ENCODE assay signal across 25 cellular contexts in genomic region chr4:10671750-10672149, GRCh38. TPM values are rescaled to one million over a fixed set of nuclear protein-coding genes. Genes with fewer than 3 reads are reported as not detected.
DNase-seq lines count a peak whose midpoint lies in the region; ATAC-seq and TF ChIP-seq lines count a peak whose summit lies in the region.
"Had no signal": no experiment of that assay in that cellular context is flagged by ENCODE, and none has a peak within 500 bp of the region (broad histone marks: within the 10 kb centered on the region; RNA-seq: fewer than 3 reads in every experiment).

No MANE protein-coding gene starts in this region.

- peaks cover 4% of the 10 kb centered on the region for H3K36me3 Mint-ChIP-seq in activated CD4-positive, alpha-beta T cell treated with anti-CD3 and anti-CD28 coated beads, Interleukin-2, amount 10 ng/mL, durations not matched to agents 24 days and 14 days (ENCODE audit: low read depth)
- H3K36me3 Mint-ChIP-seq in GM23338 (ENCODE audit: low read depth) = no peaks in the 10 kb centered on the region
- H3K36me3 Mint-ChIP-seq in activated T-helper 2 cell treated with anti-CD3 and anti-CD28 coated beads, Interferon-gamma antibody, Interleukin-2, Interleukin-4, amounts not matched to agents 10 μg/mL and 5 μg/mL and 100 μg/mL, durations not matched to agents 14 hours and 24 hours and 36 hours (ENCODE audit: low read depth) = peaks cover 14% of the 10 kb centered on the region
- no peaks in the 10 kb centered on the region for H3K36me3 Mint-ChIP-seq in Calu3 (ENCODE audit: insufficient read depth, unreplicated experiment)
- H3K36me3 Mint-ChIP-seq: mesothelial cell of epicardium, neural progenitor cell had no signal

- TF ChIP-seq CTCF in GM23338 (conservative IDR thresholded peaks at IDR 0.05; ENCODE audit: low read depth in 2 of 2) (no peak), spleen (IDR thresholded peaks at IDR 0.05 in 8 of 11, conservative IDR thresholded peaks at IDR 0.05 in 3 of 11) (no peak), Calu3 (IDR thresholded peaks at IDR 0.05; ENCODE audit: unreplicated experiment) (no peak)

- no peak for ATAC-seq in GM23338
- no peak for ATAC-seq in GM21390 (IDR thresholded peaks at IDR 0.05; ENCODE audit: unreplicated experiment)
- ATAC-seq: heart left ventricle, left lobe of liver had no signal

- H2AFZ ChIP-seq in GM23338 = peak overlapping the region; percentile 38; the same call in 1 of the 2 replicates
- H2AFZ ChIP-seq: neural progenitor cell had no signal

- H3K9me2 ChIP-seq in GM23338 (ENCODE audit: insufficient read depth) = no peaks in the 10 kb centered on the region

- H3K27me3 ChIP-seq in GM23338 (ENCODE audit: insufficient read depth) (no peaks in the 10 kb centered on the region), spleen (replicated peaks in 1 of 7) (no peaks in the 10 kb centered on the region)
- H3K27me3 ChIP-seq: BE2C, heart left ventricle, neural progenitor cell, stomach, upper lobe of left lung had no signal

- peaks cover 0 to 6% (median 0%) of the 10 kb centered on the region in 8 donors for H3K9me3 ChIP-seq in spleen
- H3K9me3 ChIP-seq: BE2C, heart left ventricle, prostate gland, stomach, upper lobe of left lung had no signal

- peaks cover 34% of the 10 kb centered on the region for H3K4me1 Mint-ChIP-seq in activated CD4-positive, alpha-beta T cell treated with anti-CD3 and anti-CD28 coated beads, Interleukin-2, amount 10 ng/mL, durations not matched to agents 24 days and 14 days
- H3K4me1 Mint-ChIP-seq in GM23338 = no peaks in the 10 kb centered on the region
- H3K4me1 Mint-ChIP-seq in activated T-helper 2 cell treated with anti-CD3 and anti-CD28 coated beads, Interferon-gamma antibody, Interleukin-2, Interleukin-4, amounts not matched to agents 10 μg/mL and 5 μg/mL and 100 μg/mL, durations not matched to agents 14 hours and 24 hours and 36 hours (ENCODE audit: low read depth) = peaks cover 51% of the 10 kb centered on the region
- H3K4me1 Mint-ChIP-seq in Calu3 (ENCODE audit: low read depth, unreplicated experiment) = no peaks in the 10 kb centered on the region
- H3K4me1 Mint-ChIP-seq: neural progenitor cell had no signal

- H3K4me2 ChIP-seq in GM23338 = no peak overlapping the region
- H3K4me2 ChIP-seq: neural progenitor cell had no signal

- no TSS peak for BruUV-seq in Calu3 (replicated peaks; lab: Mats Ljungman, UMichigan)

- H3K4me3 ChIP-seq in GM23338 = no peak overlapping the region
- no peak overlapping the region for H3K4me3 ChIP-seq in spleen
- H3K4me3 ChIP-seq: heart left ventricle, neural progenitor cell, prostate gland, stomach, upper lobe of left lung had no signal

- TF ChIP-seq POLR2A in spleen (IDR thresholded peaks at IDR 0.05) = no peak

- H3K4me1 ChIP-seq in GM23338 (ENCODE audit: insufficient read depth) = no peaks in the 10 kb centered on the region
- H3K4me1 ChIP-seq in spleen = peaks cover 0 to 23% (median 0%) of the 10 kb centered on the region in 6 donors
- H3K4me1 ChIP-seq: BE2C, heart left ventricle, prostate gland, stomach, upper lobe of left lung had no signal

- H3K4me3 Mint-ChIP-seq in activated CD4-positive, alpha-beta T cell treated with anti-CD3 and anti-CD28 coated beads, Interleukin-2, amount 10 ng/mL, durations not matched to agents 24 days and 14 days = peak overlapping the region; percentile 43
- H3K4me3 Mint-ChIP-seq in GM23338 = no peak overlapping the region
- H3K4me3 Mint-ChIP-seq in activated T-helper 2 cell treated with anti-CD3 and anti-CD28 coated beads, Interferon-gamma antibody, Interleukin-2, Interleukin-4, amounts not matched to agents 10 μg/mL and 5 μg/mL and 100 μg/mL, durations not matched to agents 14 hours and 24 hours and 36 hours (ENCODE audit: low read depth) = peak overlapping the region; percentile 1
- H3K4me3 Mint-ChIP-seq in Calu3 (ENCODE audit: low read depth, unreplicated experiment) = no peak overlapping the region
- H3K4me3 Mint-ChIP-seq: mesothelial cell of epicardium, neural progenitor cell had no signal

- no peaks in the 10 kb centered on the region for H4K20me1 ChIP-seq in GM23338 (replicated peaks; ENCODE audit: insufficient read depth)

- H3K27ac ChIP-seq in GM23338 (ENCODE audit: low read depth) = no peak overlapping the region
- H3K27ac ChIP-seq in spleen = peak overlapping the region in 5 of 8 donors; percentile 8 to 55 (median 35)
- H3K27ac ChIP-seq: heart left ventricle, neural progenitor cell, prostate gland, stomach, upper lobe of left lung had no signal

- CTCF ChIA-PET in Calu3 (lab: Charles Lee) = no interaction called here

- no peaks in the 10 kb centered on the region for H3K27me3 Mint-ChIP-seq in activated CD4-positive, alpha-beta T cell treated with anti-CD3 and anti-CD28 coated beads, Interleukin-2, amount 10 ng/mL, durations not matched to agents 24 days and 14 days
- H3K27me3 Mint-ChIP-seq in GM23338 (ENCODE audit: insufficient read depth, low read depth, poor library complexity) (no peaks in the 10 kb centered on the region), Calu3 (ENCODE audit: unreplicated experiment) (peaks cover 18% of the 10 kb centered on the region)
- H3K27me3 Mint-ChIP-seq in activated T-helper 2 cell treated with anti-CD3 and anti-CD28 coated beads, Interferon-gamma antibody, Interleukin-2, Interleukin-4, amounts not matched to agents 10 μg/mL and 5 μg/mL and 100 μg/mL, durations not matched to agents 14 hours and 24 hours and 36 hours (ENCODE audit: low read depth) = no peaks in the 10 kb centered on the region

- DNase-seq in activated CD4-positive, alpha-beta T cell treated with anti-CD3 and anti-CD28 coated beads, Interleukin-2, amount 10 ng/mL, durations not matched to agents 24 days and 14 days = no peak
- no peak for DNase-seq in activated CD4-positive, alpha-beta T cell treated with anti-CD3 and anti-CD28 coated beads for 4 hours
- DNase-seq in GM23338 (ENCODE audit: low spot score) (no peak), spleen (no peak), medulla oblongata (ENCODE audit: extremely low spot score) (no peak), Calu3 (no peak)
- DNase-seq in activated T-helper 2 cell treated with anti-CD3 and anti-CD28 coated beads, Interferon-gamma antibody, Interleukin-2, Interleukin-4, amounts not matched to agents 10 μg/mL and 5 μg/mL and 100 μg/mL, durations not matched to agents 14 hours and 24 hours and 36 hours (ENCODE audit: low spot score) = no peak
- DNase-seq: activated CD8-positive, alpha-beta memory T cell treated with anti-CD3 and anti-CD28 coated beads for 24 hours; amygdala; BE2C; heart left ventricle; NCI-H1436 treated with DMSO at 0.1 percent for 48 hours; NCI-H2171 treated with DMSO at 0.1 percent for 48 hours; NCI-H526 treated with DMSO at 0.1 percent for 48 hours; Right ventricle myocardium superior; stimulated activated CD4-positive, alpha-beta T cell treated with anti-CD3 and anti-CD28 coated beads, Interleukin-2, amount 100 ng/mL, for 24 hours; stomach; SW 1271; upper lobe of left lung had no signal

- peaks cover 16% of the 10 kb centered on the region for H3K9me3 Mint-ChIP-seq in activated CD4-positive, alpha-beta T cell treated with anti-CD3 and anti-CD28 coated beads, Interleukin-2, amount 10 ng/mL, durations not matched to agents 24 days and 14 days
- H3K9me3 Mint-ChIP-seq in GM23338 (no peaks in the 10 kb centered on the region), Calu3 (ENCODE audit: low read depth, unreplicated experiment) (no peaks in the 10 kb centered on the region)
- peaks cover 10% of the 10 kb centered on the region for H3K9me3 Mint-ChIP-seq in activated T-helper 2 cell treated with anti-CD3 and anti-CD28 coated beads, Interferon-gamma antibody, Interleukin-2, Interleukin-4, amounts not matched to agents 10 μg/mL and 5 μg/mL and 100 μg/mL, durations not matched to agents 14 hours and 24 hours and 36 hours
- H3K9me3 Mint-ChIP-seq: mesothelial cell of epicardium, neural progenitor cell had no signal

- H3K79me2 ChIP-seq in GM23338 (replicated peaks; ENCODE audit: insufficient read depth) = no peaks in the 10 kb centered on the region

- 52 to 72% (median 58%) methylated on average over 6 of the region's 6 CpGs for WGBS in spleen, 5 donors

- H3K36me3 ChIP-seq in GM23338 (ENCODE audit: insufficient read depth) (no peaks in the 10 kb centered on the region), spleen (no peaks in the 10 kb centered on the region)
- H3K36me3 ChIP-seq: BE2C, heart left ventricle, neural progenitor cell, prostate gland, stomach, upper lobe of left lung had no signal

- H3F3A ChIP-seq in GM23338 (replicated peaks; ENCODE audit: low read depth) = no peaks in the 10 kb centered on the region

- H3K27ac Mint-ChIP-seq in activated CD4-positive, alpha-beta T cell treated with anti-CD3 and anti-CD28 coated beads, Interleukin-2, amount 10 ng/mL, durations not matched to agents 24 days and 14 days = peak overlapping the region; percentile 85
- H3K27ac Mint-ChIP-seq in GM23338 (no peak overlapping the region), Calu3 (ENCODE audit: unreplicated experiment) (no peak overlapping the region)
- H3K27ac Mint-ChIP-seq in activated T-helper 2 cell treated with anti-CD3 and anti-CD28 coated beads, Interferon-gamma antibody, Interleukin-2, Interleukin-4, amounts not matched to agents 10 μg/mL and 5 μg/mL and 100 μg/mL, durations not matched to agents 14 hours and 24 hours and 36 hours = peak overlapping the region; percentile 77
- H3K27ac Mint-ChIP-seq: mesothelial cell of epicardium, neural progenitor cell had no signal

- intact Hi-C loops in activated CD4-positive, alpha-beta T cell treated with anti-CD3 and anti-CD28 coated beads, Interleukin-2, amount 10 ng/mL, durations not matched to agents 24 days and 14 days (cut with micrococcal nuclease) = loop anchor here (1.0 to 5.0 kb wide), 3 partner anchors 15 to 61 kb away; no protein-coding TSS in a partner anchor
- intact Hi-C loops in activated T-helper 2 cell treated with anti-CD3 and anti-CD28 coated beads, Interferon-gamma antibody, Interleukin-2, Interleukin-4, amounts not matched to agents 10 μg/mL and 5 μg/mL and 100 μg/mL, durations not matched to agents 14 hours and 24 hours and 36 hours (cut with micrococcal nuclease) = loop anchor here (1.0 to 10.0 kb wide), 5 partner anchors 15 to 577 kb away; no protein-coding TSS in a partner anchor
- intact Hi-C loops in spleen (cut with DNase I; ENCODE audit: low total_unique reads) = no loop called here
- intact Hi-C loops in Calu3 (cut with micrococcal nuclease; ENCODE audit: unreplicated experiment) = no loop called here

TF ChIP-seq in GM23338, 12 proteins besides CTCF, POLR2A, EP300 and RAD21 (continues in another document):
- no peak for TF ChIP-seq POLR2AphosphoS5 (IDR thresholded peaks at IDR 0.05; ENCODE audit: low read depth)

RNA-seq across cellular contexts. Expression of gene CLNK, which starts 12.8 kb away (rescaled TPM):
- 0.79 and 0.80 TPM in 2 replicates for total RNA-seq in activated CD4-positive, alpha-beta T cell treated with anti-CD3 and anti-CD28 coated beads, Interleukin-2, amount 10 ng/mL, durations not matched to agents 24 days and 14 days
- not detected in 2 replicates for total RNA-seq in GM23338 (2014; rRNA removed; shearing (Covaris generic))
- not detected in 2 replicates for polyA plus RNA-seq in GM23338 (2016; fragmentation: Nextera tagmentation; extraction: Ambion mirVana)
- 0.89 and 1.3 TPM in 2 replicates for total RNA-seq in activated T-helper 2 cell treated with anti-CD3 and anti-CD28 coated beads, Interferon-gamma antibody, Interleukin-2, Interleukin-4, amounts not matched to agents 10 μg/mL and 5 μg/mL and 100 μg/mL, durations not matched to agents 14 hours and 24 hours and 36 hours
- total RNA-seq in spleen = 1 to 10 TPM; 1.1 to 2.8 (median 1.8) TPM
- under 1 TPM; 0.39 to 0.57 (median 0.42) TPM for polyA plus RNA-seq in spleen
- not detected in 2 replicates for total RNA-seq in Calu3 (2022)
- total RNA-seq: left lobe of liver, MCF 10A, mesothelial cell of epicardium, prostate gland, Right ventricle myocardium superior had no signal

Comparison
In these comparisons a context has a peak if more than half of its experiments do, and no peak if none do; other contexts are left out.
1. H3K27ac Mint-ChIP-seq: peak in activated CD4-positive, alpha-beta T cell treated with anti-CD3 and anti-CD28 coated beads, Interleukin-2, amount 10 ng/mL, durations not matched to agents 24 days and 14 days (single experiment) and activated T-helper 2 cell treated with anti-CD3 and anti-CD28 coated beads, Interferon-gamma antibody, Interleukin-2, Interleukin-4, amounts not matched to agents 10 μg/mL and 5 μg/mL and 100 μg/mL, durations not matched to agents 14 hours and 24 hours and 36 hours (single experiment); none in GM23338 (single experiment) and Calu3 (single experiment).
2. H3K4me3 Mint-ChIP-seq: peak in activated CD4-positive, alpha-beta T cell treated with anti-CD3 and anti-CD28 coated beads, Interleukin-2, amount 10 ng/mL, durations not matched to agents 24 days and 14 days (single experiment) and activated T-helper 2 cell treated with anti-CD3 and anti-CD28 coated beads, Interferon-gamma antibody, Interleukin-2, Interleukin-4, amounts not matched to agents 10 μg/mL and 5 μg/mL and 100 μg/mL, durations not matched to agents 14 hours and 24 hours and 36 hours (single experiment); none in GM23338 (single experiment) and Calu3 (single experiment).
3. intact Hi-C loops: an anchor here in activated CD4-positive, alpha-beta T cell treated with anti-CD3 and anti-CD28 coated beads, Interleukin-2, amount 10 ng/mL, durations not matched to agents 24 days and 14 days (1.0 to 5.0 kb wide) and activated T-helper 2 cell treated with anti-CD3 and anti-CD28 coated beads, Interferon-gamma antibody, Interleukin-2, Interleukin-4, amounts not matched to agents 10 μg/mL and 5 μg/mL and 100 μg/mL, durations not matched to agents 14 hours and 24 hours and 36 hours (1.0 to 10.0 kb wide); none called in spleen and Calu3.